ENCODE assay signal across 25 cellular contexts in the genomic region with DNA sequence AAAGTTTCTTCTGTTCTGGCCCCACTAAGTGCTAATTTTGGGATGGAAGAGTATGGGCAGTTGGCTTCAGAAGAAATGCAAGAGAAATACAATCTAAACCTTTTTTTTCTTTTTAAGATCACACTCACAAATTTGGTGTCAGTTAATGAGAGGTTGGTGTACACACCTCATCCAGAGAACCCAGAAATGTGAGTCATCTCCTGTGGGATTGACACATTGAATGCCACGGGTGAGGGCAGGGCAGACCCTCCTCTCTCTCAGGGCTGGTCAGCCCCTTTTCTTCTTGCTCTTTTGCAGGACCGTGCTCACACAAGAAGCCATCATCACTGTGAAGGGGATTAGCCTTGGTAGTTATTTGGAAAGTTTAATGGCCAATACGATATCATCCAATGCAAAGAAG. TPM values are rescaled to one million over a fixed set of nuclear protein-coding genes. Genes with fewer than 3 reads are reported as not detected.
DNase-seq lines count a peak whose midpoint lies in the region; ATAC-seq and TF ChIP-seq lines count a peak whose summit lies in the region.
"Had no signal": no experiment of that assay in that cellular context is flagged by ENCODE, and none has a peak within 500 bp of the region (broad histone marks: within the 10 kb centered on the region; RNA-seq: fewer than 3 reads in every experiment).

No MANE protein-coding gene starts in this region.

- TF ChIP-seq POLR2A in NB4 (IDR thresholded peaks at IDR 0.05; ENCODE audit: extremely low read depth, insufficient read length), result no peak

- H3K9me3 Mint-ChIP-seq in activated T-cell treated with anti-CD3 and anti-CD28 coated beads, Interleukin-2, amount 50 U/mL, for 72 hours, result no peaks in the 10 kb centered on the region
- H3K9me3 Mint-ChIP-seq in activated T-cell treated with anti-CD3 and anti-CD28 coated beads, Interleukin-2, amount 50 U/mL, for 24 hours, result no peaks in the 10 kb centered on the region
- no peaks in the 10 kb centered on the region for H3K9me3 Mint-ChIP-seq in stimulated activated effector memory CD8-positive, alpha-beta T cell treated with anti-CD3 and anti-CD28 coated beads, Interleukin-12 subunit alpha, Interleukin-12 subunit beta, amount 100 ng/mL, for 72 hours
- H3K9me3 Mint-ChIP-seq: CD4-positive, alpha-beta T cell; CD8-positive, alpha-beta memory T cell had no signal

- H3K9me3 ChIP-seq in right cardiac atrium (ENCODE audit: control insufficient read depth, low read length), result no peaks in the 10 kb centered on the region
- H3K9me3 ChIP-seq: A549; BE2C; BLaER1 treated with 17β-estradiol and CSF1 and Interleukin-3, amounts not matched to agents 10 nM and 100 nM had no signal

- DNase-seq in activated T-cell treated with anti-CD3 and anti-CD28 coated beads, Interleukin-2, amount 50 U/mL, for 72 hours, result no peak
- DNase-seq in activated T-cell treated with anti-CD3 and anti-CD28 coated beads, Interleukin-2, amount 50 U/mL, for 24 hours, result no peak
- DNase-seq in cardiac septum (ENCODE audit: low spot score) (peak; percentile 9), right cardiac atrium (no peak), NB4 (ENCODE audit: low read depth) (peak; percentile 24), NOMO-1 treated with DMSO at 0.1 percent for 48 hours (lab: John Stamatoyannopoulos, UW; ENCODE audit: unreplicated experiment) (no peak)
- DNase-seq in stimulated activated effector memory CD8-positive, alpha-beta T cell treated with anti-CD3 and anti-CD28 coated beads, Interleukin-12 subunit alpha, Interleukin-12 subunit beta, amount 100 ng/mL, for 72 hours (ENCODE audit: low spot score in 2 of 2), result no peak
- DNase-seq: 8988T; ACHN; AML-193; BE2C; CD4-positive, alpha-beta T cell; CD8-positive, alpha-beta memory T cell; DMS 273 treated with DMSO at 0.1 percent for 48 hours; DMS79; EL; GDM1; H7; HCEC 1CT had no signal

- H3K4me1 Mint-ChIP-seq in activated T-cell treated with anti-CD3 and anti-CD28 coated beads, Interleukin-2, amount 50 U/mL, for 72 hours (ENCODE audit: low read depth), result peaks cover 7% of the 10 kb centered on the region
- peaks cover 2% of the 10 kb centered on the region for H3K4me1 Mint-ChIP-seq in activated T-cell treated with anti-CD3 and anti-CD28 coated beads, Interleukin-2, amount 50 U/mL, for 24 hours (ENCODE audit: low read depth)
- peaks cover 6% of the 10 kb centered on the region for H3K4me1 Mint-ChIP-seq in stimulated activated effector memory CD8-positive, alpha-beta T cell treated with anti-CD3 and anti-CD28 coated beads, Interleukin-12 subunit alpha, Interleukin-12 subunit beta, amount 100 ng/mL, for 72 hours
- H3K4me1 Mint-ChIP-seq: CD14-positive monocyte; CD8-positive, alpha-beta memory T cell had no signal

- H3K27me3 Mint-ChIP-seq in activated T-cell treated with anti-CD3 and anti-CD28 coated beads, Interleukin-2, amount 50 U/mL, for 72 hours (ENCODE audit: low read depth), result no peaks in the 10 kb centered on the region
- peaks cover 9% of the 10 kb centered on the region for H3K27me3 Mint-ChIP-seq in activated T-cell treated with anti-CD3 and anti-CD28 coated beads, Interleukin-2, amount 50 U/mL, for 24 hours

- H3K27me3 ChIP-seq in right cardiac atrium (ENCODE audit: control insufficient read depth, insufficient read depth), result no peaks in the 10 kb centered on the region
- H3K27me3 ChIP-seq: BE2C; BLaER1 treated with 17β-estradiol and CSF1 and Interleukin-3, amounts not matched to agents 10 nM and 100 nM had no signal

- intact Hi-C loops in cardiac septum (cut with DNase I) (no loop called here), right cardiac atrium (cut with DNase I) (no loop called here)

- peak; percentile 44 to 64 for ATAC-seq in activated T-cell treated with anti-CD3 and anti-CD28 coated beads, Interleukin-2, amount 50 U/mL, for 72 hours (replicated peaks in 1 of 2)
- ATAC-seq in right cardiac atrium, result no peak
- ATAC-seq in stimulated activated effector memory CD8-positive, alpha-beta T cell treated with anti-CD3 and anti-CD28 coated beads, Interleukin-12 subunit alpha, Interleukin-12 subunit beta, amount 100 ng/mL, for 72 hours, result peak; percentile 50
- no peak for ATAC-seq in HG03135 (IDR thresholded peaks at IDR 0.05; ENCODE audit: unreplicated experiment)
- ATAC-seq: A549, GM12878 had no signal

- TF ChIP-seq CTCF in NB4 (IDR thresholded peaks at IDR 0.05; ENCODE audit: low read depth, low read length), result no peak

- H3K27ac ChIP-seq in right cardiac atrium (ENCODE audit: low read length), result no peak overlapping the region
- H3K27ac ChIP-seq: A549; BLaER1 treated with 17β-estradiol and CSF1 and Interleukin-3, amounts not matched to agents 10 nM and 100 nM; GM23248 had no signal

- H3K4me3 ChIP-seq in right cardiac atrium (ENCODE audit: low read length), result no peak overlapping the region
- H3K4me3 ChIP-seq in NB4 (ENCODE audit: low read depth, low read length), result no peak overlapping the region
- H3K4me3 ChIP-seq: A549; BLaER1 treated with 17β-estradiol and CSF1 and Interleukin-3, amounts not matched to agents 10 nM and 100 nM; GM12878; GM23248 had no signal

- H3K4me1 ChIP-seq in right cardiac atrium (ENCODE audit: control insufficient read depth, insufficient read depth, low read length), result no peaks in the 10 kb centered on the region
- H3K4me1 ChIP-seq: A549, BE2C had no signal

- H3K36me3 Mint-ChIP-seq in activated T-cell treated with anti-CD3 and anti-CD28 coated beads, Interleukin-2, amount 50 U/mL, for 72 hours (ENCODE audit: insufficient read depth in 2 of 2), result no peaks in the 10 kb centered on the region
- H3K36me3 Mint-ChIP-seq in activated T-cell treated with anti-CD3 and anti-CD28 coated beads, Interleukin-2, amount 50 U/mL, for 24 hours (ENCODE audit: low read depth), result peaks cover 4% of the 10 kb centered on the region
- no peaks in the 10 kb centered on the region for H3K36me3 Mint-ChIP-seq in stimulated activated effector memory CD8-positive, alpha-beta T cell treated with anti-CD3 and anti-CD28 coated beads, Interleukin-12 subunit alpha, Interleukin-12 subunit beta, amount 100 ng/mL, for 72 hours
- H3K36me3 Mint-ChIP-seq: CD8-positive, alpha-beta memory T cell had no signal

- WGBS in right cardiac atrium, result 96% methylated on average over 3 of the region's 3 CpGs

- H3K27ac Mint-ChIP-seq in activated T-cell treated with anti-CD3 and anti-CD28 coated beads, Interleukin-2, amount 50 U/mL, for 72 hours, result no peak overlapping the region
- H3K27ac Mint-ChIP-seq in activated T-cell treated with anti-CD3 and anti-CD28 coated beads, Interleukin-2, amount 50 U/mL, for 24 hours, result no peak overlapping the region
- peak overlapping the region; percentile 44 for H3K27ac Mint-ChIP-seq in stimulated activated effector memory CD8-positive, alpha-beta T cell treated with anti-CD3 and anti-CD28 coated beads, Interleukin-12 subunit alpha, Interleukin-12 subunit beta, amount 100 ng/mL, for 72 hours
- H3K27ac Mint-ChIP-seq: CD14-positive monocyte; CD4-positive, alpha-beta T cell; CD8-positive, alpha-beta memory T cell had no signal

- no peak overlapping the region for H3K4me3 Mint-ChIP-seq in activated T-cell treated with anti-CD3 and anti-CD28 coated beads, Interleukin-2, amount 50 U/mL, for 72 hours
- no peak overlapping the region for H3K4me3 Mint-ChIP-seq in activated T-cell treated with anti-CD3 and anti-CD28 coated beads, Interleukin-2, amount 50 U/mL, for 24 hours
- no peak overlapping the region for H3K4me3 Mint-ChIP-seq in stimulated activated effector memory CD8-positive, alpha-beta T cell treated with anti-CD3 and anti-CD28 coated beads, Interleukin-12 subunit alpha, Interleukin-12 subunit beta, amount 100 ng/mL, for 72 hours
- H3K4me3 Mint-ChIP-seq: CD14-positive monocyte; CD4-positive, alpha-beta T cell; CD8-positive, alpha-beta memory T cell had no signal

RNA-seq across cellular contexts. Expression of a gene that starts 19.2 kb away (rescaled TPM):
- 1 to 10 TPM; 3.0 to 4.4 TPM for total RNA-seq in activated T-cell treated with anti-CD3 and anti-CD28 coated beads, Interleukin-2, amount 50 U/mL, for 72 hours
- 2.9 TPM for total RNA-seq in cardiac septum
- total RNA-seq in right cardiac atrium, result 1 to 10 TPM; 1.7 to 3.9 (median 2.0) TPM
- 1.9 TPM for polyA plus RNA-seq in right cardiac atrium
- polyA plus RNA-seq: CD14-positive monocyte; CD8-positive, alpha-beta memory T cell had no signal

RNA-seq across cellular contexts. Expression of a gene that starts 49.9 kb away (rescaled TPM):
- total RNA-seq in activated T-cell treated with anti-CD3 and anti-CD28 coated beads, Interleukin-2, amount 50 U/mL, for 72 hours, result 10 to 100 TPM; 45.7 to 56.7 TPM
- total RNA-seq in cardiac septum (110 TPM), right cardiac atrium (10 to 100 TPM; 73.1 to 88.4 (median 80.2) TPM)
- 53.3 TPM for polyA plus RNA-seq in right cardiac atrium

Comparison
In these comparisons a context has a peak if more than half of its experiments do, and no peak if none do; other contexts are left out.
1. DNase-seq: peak in cardiac septum (single experiment) and NB4 (single experiment); none in activated T-cell treated with anti-CD3 and anti-CD28 coated beads, Interleukin-2, amount 50 U/mL, for 72 hours (0 of 2), activated T-cell treated with anti-CD3 and anti-CD28 coated beads, Interleukin-2, amount 50 U/mL, for 24 hours (single experiment), right cardiac atrium (0 of 3), stimulated activated effector memory CD8-positive, alpha-beta T cell treated with anti-CD3 and anti-CD28 coated beads, Interleukin-12 subunit alpha, Interleukin-12 subunit beta, amount 100 ng/mL, for 72 hours (0 of 2) and NOMO-1 treated with DMSO at 0.1 percent for 48 hours (single experiment).
2. ATAC-seq: peak in activated T-cell treated with anti-CD3 and anti-CD28 coated beads, Interleukin-2, amount 50 U/mL, for 72 hours (2 of 2) and stimulated activated effector memory CD8-positive, alpha-beta T cell treated with anti-CD3 and anti-CD28 coated beads, Interleukin-12 subunit alpha, Interleukin-12 subunit beta, amount 100 ng/mL, for 72 hours (single experiment); none in right cardiac atrium (0 of 2) and HG03135 (single experiment).